In genomic region chr11:17406082-17406817, GRCh38 we compare ENCODE assay signal across 11 cellular contexts. TPM values are rescaled to one million over a fixed set of nuclear protein-coding genes. Genes with fewer than 3 reads are reported as not detected.
DNase-seq lines count a peak whose midpoint lies in the region; TF ChIP-seq lines count a peak whose summit lies in the region.
"Had no signal": no experiment of that assay in that cellular context is flagged by ENCODE, and none has a peak within 500 bp of the region (broad histone marks: within the 10 kb centered on the region; RNA-seq: fewer than 3 reads in every experiment).

No MANE protein-coding gene starts in this region.

- TF ChIP-seq CTCF in tibial artery (IDR thresholded peaks at IDR 0.05) = no peak

- H3K9me3 ChIP-seq in mucosa of rectum (ENCODE audit: control insufficient read depth in 2 of 2, low read length in 2 of 2) (no peaks in the 10 kb centered on the region), tibial artery (no peaks in the 10 kb centered on the region)

- H3K4me3 ChIP-seq in mucosa of rectum (ENCODE audit: low read length in 2 of 2) (no peak overlapping the region), tibial artery (peak overlapping the region in 1 of 2 donors; percentile 6)

- H3K4me1 ChIP-seq in mucosa of rectum (ENCODE audit: control insufficient read depth in 2 of 2, insufficient read depth in 2 of 2, low read length in 2 of 2) (peaks cover 6 to 8% of the 10 kb centered on the region in 2 donors), tibial artery (peaks cover 0 to 22% (median 19%) of the 10 kb centered on the region in 4 donors)

- H3K27ac ChIP-seq in cingulate gyrus (ENCODE audit: low read depth, low read length) (peak overlapping the region; percentile 74), mucosa of rectum (ENCODE audit: low read depth in 2 of 2, low read length in 2 of 2) (peak overlapping the region; percentile 9 to 68), tibial artery (peak overlapping the region; percentile 62 to 78)

- DNase-seq in NCI-H510A treated with DMSO at 0.1 percent for 48 hours (lab: John Stamatoyannopoulos, UW) (peak; percentile 36), NCI-H510A (lab: John Stamatoyannopoulos, UW) (no peak), tibial artery (no peak), NCI-H82 treated with DMSO at 0.1 percent for 48 hours (lab: John Stamatoyannopoulos, UW; ENCODE audit: unreplicated experiment) (no peak), mucosa of gallbladder (ENCODE audit: low spot score) (no peak)
- DNase-seq in activated naive CD4-positive, alpha-beta T cell treated with Interleukin-2 at 50 U/mL for 16 hours = no peak
- DNase-seq: activated CD4-positive, alpha-beta T cell treated with anti-CD3 and anti-CD28 coated beads for 4 hours; central memory CD4-positive, alpha-beta T cell; Karpas-422 had no signal

- intact Hi-C loops in tibial artery (cut with DNase I; ENCODE audit: low total_unique reads) = loop anchor here (2.0 kb wide), 1 partner anchor 19 kb away; no protein-coding TSS in a partner anchor

- H3K27me3 ChIP-seq in mucosa of rectum (ENCODE audit: control insufficient read depth in 2 of 2, insufficient read depth in 2 of 2, low read length in 2 of 2) = no peaks in the 10 kb centered on the region
- H3K27me3 ChIP-seq in tibial artery = no peaks in the 10 kb centered on the region

- H3K36me3 ChIP-seq in mucosa of rectum (ENCODE audit: control insufficient read depth in 2 of 2, insufficient read depth in 2 of 2, low read length in 2 of 2) (no peaks in the 10 kb centered on the region), tibial artery (no peaks in the 10 kb centered on the region)

- H3K9ac ChIP-seq in mucosa of rectum (ENCODE audit: low read depth in 1 of 2, low read length in 2 of 2) = peak overlapping the region in 1 of 2 donors; percentile 17

RNA-seq across cellular contexts. Expression of gene KCNJ11, which starts 17.8 kb away (rescaled TPM):
- 11.9 TPM for total RNA-seq in mucosa of gallbladder

RNA-seq across cellular contexts. Expression of gene NCR3LG1, which starts 54.6 kb away (rescaled TPM):
- 8.2 TPM for total RNA-seq in mucosa of gallbladder
